8 cellular contexts compared by ENCODE assay signal in the genomic region with DNA sequence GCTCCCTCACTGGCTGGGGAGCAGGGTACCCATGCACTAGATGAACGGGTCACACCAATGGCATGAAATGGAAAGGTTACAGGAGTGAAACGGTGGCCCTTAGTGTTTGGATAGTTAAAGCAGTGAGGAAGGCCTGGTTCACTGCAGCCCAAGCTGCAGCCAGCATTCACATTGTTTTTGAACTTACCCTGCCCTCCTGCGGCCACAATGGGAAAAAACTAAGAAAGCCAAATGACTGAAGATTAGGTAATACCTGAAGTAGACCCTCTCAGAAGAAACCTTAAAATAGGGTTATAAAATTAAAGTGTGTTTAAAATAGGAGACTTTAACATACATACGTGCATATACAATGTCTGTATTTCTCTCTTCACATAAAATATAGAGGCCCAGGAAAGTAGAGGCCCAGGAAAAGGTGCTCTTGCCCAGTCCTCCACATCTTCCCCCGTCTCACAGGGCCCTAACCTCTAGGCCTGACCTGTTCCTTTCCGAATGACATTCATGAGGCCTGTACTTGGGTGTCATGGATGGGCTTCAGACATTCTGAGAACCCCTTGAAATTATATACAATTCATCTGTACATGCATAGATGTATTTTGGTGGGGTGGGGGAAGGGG. TPM values are rescaled to one million over a fixed set of nuclear protein-coding genes. Genes with fewer than 3 reads are reported as not detected.
DNase-seq lines count a peak whose midpoint lies in the region; TF ChIP-seq lines count a peak whose summit lies in the region.

No MANE protein-coding gene starts in this region.

- 17 to 24% methylated on average over 4 to 6 of the region's 6 CpGs for WGBS in transverse colon (ENCODE audit: low coverage in 1 of 2), 2 donors

- no peaks in the 10 kb centered on the region for H3K36me3 ChIP-seq in transverse colon

- H3K4me1 Mint-ChIP-seq in neural crest cell, result peaks cover 19% of the 10 kb centered on the region

- H3K4me3 Mint-ChIP-seq in neural crest cell, result no peak overlapping the region

- TF ChIP-seq CTCF in GM20000 (IDR thresholded peaks at IDR 0.05; ENCODE audit: extremely low read depth, missing control alignments) (peak; percentile 57), fibroblast of the aortic adventitia (IDR thresholded peaks at IDR 0.05; ENCODE audit: insufficient read depth, low read length) (peak; percentile 71), neural crest cell (conservative IDR thresholded peaks at IDR 0.05) (peak; percentile 81), transverse colon (IDR thresholded peaks at IDR 0.05) (peak; percentile 56 to 69 (median 66))

- in situ Hi-C loops in transverse colon (cut with MboI; ENCODE audit: low pct_ligation_motif_present in 1 of 4, low pct_unique_long_range_greater_than_20kb in 1 of 4, low sequenced_read_pairs in 3 of 4), result loop anchor here in 3 of 4 donors (10.0 to 25.0 kb wide), 2 partner anchors 100 to 103 kb away; partner anchors contain the start of genes CCDC142 (in 3 of the 3), TTC31 (in 3 of the 3) and LBX2 (in 2 of the 3)

- no peaks in the 10 kb centered on the region for H3K36me3 Mint-ChIP-seq in neural crest cell (ENCODE audit: low read depth)

- DNase-seq in COLO668 (lab: John Stamatoyannopoulos, UW; ENCODE audit: unreplicated experiment) (peak; percentile 50), GM20000 (ENCODE audit: low spot score) (peak; percentile 75), KG1 (lab: John Stamatoyannopoulos, UW) (peak; percentile 65), RKO (ENCODE audit: low spot score) (peak; percentile 79), activated T-helper 1 cell treated with Interleukin-2 at 50 U/mL for 16 hours (ENCODE audit: low read depth) (peak; percentile 27), fibroblast of the aortic adventitia (ENCODE audit: low read depth) (peak; percentile 85), neural crest cell (ENCODE audit: low read depth, low spot score) (peak; percentile 56), transverse colon (peak; percentile 65)

- H3K27me3 Mint-ChIP-seq in neural crest cell (ENCODE audit: low read depth), result peaks cover 41% of the 10 kb centered on the region

- H3K27ac ChIP-seq in transverse colon, result no peak overlapping the region

- H3K4me1 ChIP-seq in transverse colon, result peaks cover 0 to 3% (median 0%) of the 10 kb centered on the region in 4 donors

- no peaks in the 10 kb centered on the region for H3K9me3 Mint-ChIP-seq in neural crest cell

- H3K4me3 ChIP-seq in fibroblast of the aortic adventitia (ENCODE audit: low read depth, low read length) (no peak overlapping the region), transverse colon (no peak overlapping the region)

- no peak for TF ChIP-seq POLR2A in transverse colon (IDR thresholded peaks at IDR 0.05)

- peaks cover 18% of the 10 kb centered on the region for H3K27me3 ChIP-seq in transverse colon

- TF ChIP-seq EP300 in transverse colon (IDR thresholded peaks at IDR 0.05; ENCODE audit: low read depth), result no peak

- peak overlapping the region; percentile 46 for H3K27ac Mint-ChIP-seq in neural crest cell (ENCODE audit: unreplicated experiment)

- intact Hi-C loops in transverse colon (cut with DNase I; ENCODE audit: low total_unique reads), result loop anchor here (5.0 kb wide), 1 partner anchor 105 kb away; the partner anchor contains the start of genes CCDC142 and TTC31

- H3K9me3 ChIP-seq in transverse colon, result no peaks in the 10 kb centered on the region

RNA-seq across cellular contexts. Expression of gene DOK1, which starts 33.3 kb away (rescaled TPM):
- 11.4 and 36.9 TPM in 2 replicates for total RNA-seq in fibroblast of the aortic adventitia (ENCODE audit: low replicate concordance)
- 22.4 TPM in 2 replicates for total RNA-seq in neural crest cell
- 10 to 100 TPM; 14.7 to 21.3 (median 20.1) TPM for total RNA-seq in transverse colon

RNA-seq across cellular contexts. Expression of gene LOXL3, which starts 34.0 kb away (rescaled TPM):
- 11.9 and 18.5 TPM in 2 replicates for total RNA-seq in fibroblast of the aortic adventitia (ENCODE audit: low replicate concordance)
- 28.3 and 30.2 TPM in 2 replicates for total RNA-seq in neural crest cell
- 1 to 10 TPM; 1.6 to 4.1 (median 3.0) TPM for total RNA-seq in transverse colon

RNA-seq across cellular contexts. Expression of gene HTRA2, which starts 58.0 kb away (rescaled TPM):
- total RNA-seq in fibroblast of the aortic adventitia (ENCODE audit: low replicate concordance) (27.1 and 32.9 TPM in 2 replicates), neural crest cell (44.7 and 45.4 TPM in 2 replicates), transverse colon (10 to 100 TPM in 3 of 4 donors, 1 to 10 TPM in 1; 8.6 to 29.6 (median 21.0) TPM)

RNA-seq across cellular contexts. Expression of gene AUP1, which starts 58.3 kb away (rescaled TPM):
- 18.1 and 88.0 TPM in 2 replicates for total RNA-seq in fibroblast of the aortic adventitia (ENCODE audit: low replicate concordance)
- total RNA-seq in neural crest cell, result 110 and 113 TPM in 2 replicates
- 100 to 1,000 TPM; 164 to 264 (median 189) TPM for total RNA-seq in transverse colon

Comparison
In these comparisons a context has a peak if more than half of its experiments do, and no peak if none do; other contexts are left out.
1. DNase-seq: peak in every context shown above with its lines; median percentile 85 in fibroblast of the aortic adventitia; 79 in RKO; 75 in GM20000; 65 in KG1; 65 in transverse colon; 56 in neural crest cell; 50 in COLO668; 27 in activated T-helper 1 cell treated with Interleukin-2 at 50 U/mL for 16 hours.